Comparison of ENCODE assay signal across 8 cellular contexts in the genomic region with DNA sequence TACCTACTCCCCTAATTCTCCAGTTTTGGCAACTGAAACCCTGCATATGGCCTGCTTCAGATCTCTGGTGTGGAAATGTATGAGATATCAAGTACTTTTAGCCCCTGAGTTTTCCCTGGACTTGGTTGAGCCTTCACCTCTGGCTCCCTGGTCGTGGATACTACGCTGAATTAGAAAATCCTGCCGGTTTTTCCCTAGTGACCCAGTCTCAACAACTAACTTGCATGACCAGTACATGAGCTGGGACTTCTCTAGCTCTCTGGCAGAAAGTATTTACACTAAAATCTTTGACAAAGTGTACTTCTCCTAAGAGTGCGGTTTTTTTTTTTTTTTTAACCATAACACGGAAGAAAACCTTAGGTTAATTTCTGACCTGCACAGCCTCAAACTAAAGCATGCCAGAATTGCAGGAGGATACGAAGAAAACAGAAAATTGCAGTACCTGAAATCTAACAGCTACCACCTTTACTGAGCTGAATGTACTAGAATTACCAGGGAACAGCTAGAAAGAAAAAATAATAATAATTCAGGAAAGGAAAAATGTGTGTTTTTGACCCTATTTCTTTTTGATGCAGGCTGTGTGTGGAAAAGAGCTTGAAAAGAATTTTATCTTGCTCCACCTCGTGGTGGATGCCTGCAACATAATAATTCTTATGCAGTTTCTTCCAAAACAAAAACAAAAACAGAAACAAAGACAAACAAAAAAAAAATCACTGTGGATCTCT.
DNase-seq lines count a peak whose midpoint lies in the region; ATAC-seq and TF ChIP-seq lines count a peak whose summit lies in the region.

No MANE protein-coding gene starts in this region.

- H3K4me1 ChIP-seq in Loucy (ENCODE audit: insufficient read depth, low read length, poor library complexity, severe bottlenecking) = no peaks in the 10 kb centered on the region
- H3K4me1 ChIP-seq in breast epithelium = no peaks in the 10 kb centered on the region

- peak; percentile 65 for DNase-seq in ELR (ENCODE audit: low read depth)
- DNase-seq in breast epithelium (ENCODE audit: low spot score in 2 of 2) = no peak
- peak; percentile 7 for DNase-seq in midbrain (lab: John Stamatoyannopoulos, UW)

- no peaks in the 10 kb centered on the region for H3F3A ChIP-seq in Loucy (ENCODE audit: low read depth)

- intact Hi-C loops in breast epithelium (cut with DNase I; ENCODE audit: low total_unique reads) = no loop called here

- no peaks in the 10 kb centered on the region for H3K9me2 ChIP-seq in Loucy (replicated peaks; ENCODE audit: low read depth, low read length)

- no peaks in the 10 kb centered on the region for H3K79me2 ChIP-seq in Loucy (ENCODE audit: insufficient read depth, low read length)

- H3K9me3 ChIP-seq in Loucy (ENCODE audit: insufficient read depth, low read depth, low read length) (no peaks in the 10 kb centered on the region), breast epithelium (no peaks in the 10 kb centered on the region)

- H3K4me3 ChIP-seq in Loucy (ENCODE audit: low read length, poor library complexity, severe bottlenecking) (no peak overlapping the region), breast epithelium (no peak overlapping the region)

- no peaks in the 10 kb centered on the region for H3K36me3 ChIP-seq in Loucy (ENCODE audit: insufficient read depth, low read length)
- no peaks in the 10 kb centered on the region for H3K36me3 ChIP-seq in breast epithelium

- no peak overlapping the region for H3K4me2 ChIP-seq in Loucy (ENCODE audit: low read depth, low read length, poor library complexity, severe bottlenecking)

- TF ChIP-seq CTCF in Loucy (conservative IDR thresholded peaks at IDR 0.05; ENCODE audit: low read length) (peak; percentile 75), breast epithelium (IDR thresholded peaks at IDR 0.05) (peak; percentile 24 to 52 (median 30))

- H3K27ac ChIP-seq in breast epithelium = no peak overlapping the region

- TF ChIP-seq POLR2A in breast epithelium (IDR thresholded peaks at IDR 0.05) = no peak

- H4K20me1 ChIP-seq in Loucy (ENCODE audit: insufficient read depth, low read length, poor library complexity, severe bottlenecking) = no peaks in the 10 kb centered on the region

- ATAC-seq in GM18502 (IDR thresholded peaks at IDR 0.05; ENCODE audit: poor library complexity, unreplicated experiment) (no peak), HG03108 (IDR thresholded peaks at IDR 0.05; ENCODE audit: unreplicated experiment) (no peak), GM18873 (IDR thresholded peaks at IDR 0.05; ENCODE audit: low FRiP score, unreplicated experiment) (no peak), GM19467 (IDR thresholded peaks at IDR 0.05; ENCODE audit: unreplicated experiment) (no peak)

- no peak overlapping the region for H2AFZ ChIP-seq in Loucy (ENCODE audit: low read length)

- H3K27me3 ChIP-seq in Loucy (ENCODE audit: insufficient read depth, low read length, poor library complexity, severe bottlenecking) = no peaks in the 10 kb centered on the region
- no peaks in the 10 kb centered on the region for H3K27me3 ChIP-seq in breast epithelium

- H3K9ac ChIP-seq in Loucy (ENCODE audit: low read depth, low read length, poor library complexity, severe bottlenecking) = no peak overlapping the region

Comparison
In these comparisons a context has a peak if more than half of its experiments do, and no peak if none do; other contexts are left out.
1. DNase-seq: peak in ELR (single experiment) and midbrain (single experiment); none in breast epithelium (0 of 2).